ENCODE assay signal across 21 cellular contexts in genomic region chr1:217453816-217454215, GRCh38.
DNase-seq lines count a peak whose midpoint lies in the region; TF ChIP-seq lines count a peak whose summit lies in the region.
"Had no signal": no experiment of that assay in that cellular context is flagged by ENCODE, and none has a peak within 500 bp of the region (broad histone marks: within the 10 kb centered on the region; RNA-seq: fewer than 3 reads in every experiment).

No MANE protein-coding gene starts in this region.

- POLR2A ChIA-PET in SK-N-SH (lab: Yijun Ruan, JAX) = no interaction called here

- peak; percentile 36 for TF ChIP-seq RAD21 in SK-N-SH (IDR thresholded peaks at IDR 0.05; ENCODE audit: low read length)

- H3K9me2 ChIP-seq in SK-N-SH = no peaks in the 10 kb centered on the region

- peak; percentile 49 for DNase-seq in BE2C
- peak; percentile 54 for DNase-seq in SK-N-SH
- DNase-seq in foreskin fibroblast = peak; percentile 1 to 7
- peak; percentile 95 for DNase-seq in islet precursor cell
- no peak for DNase-seq in T-helper 2 cell
- DNase-seq in NK-92 treated with Interleukin-12 subunit alpha and Interleukin-12 subunit beta, amount 100 ng/mL, for 24 hours (lab: John Stamatoyannopoulos, UW) = no peak
- no peak for DNase-seq in head of caudate nucleus
- DNase-seq in COLO829 (ENCODE audit: low spot score) = no peak
- DNase-seq: activated CD4-positive, alpha-beta memory T cell treated with anti-CD3 and anti-CD28 coated beads, Interleukin-2, amount 10 ng/mL, durations not matched to agents 7 days and 5 days; activated effector memory CD4-positive, alpha-beta T cell treated with Interleukin-2 at 50 U/mL for 16 hours; activated naive CD8-positive, alpha-beta T cell treated with anti-CD3 and anti-CD28 coated beads, Interleukin-2, amount 10 ng/mL, durations not matched to agents 7 days and 5 days; naive thymus-derived CD8-positive, alpha-beta T cell; NCI-H2107; NCI-H446 treated with DMSO at 0.1 percent for 48 hours; ovary; Peyer's patch; stimulated activated CD8-positive, alpha-beta memory T cell treated with anti-CD3 and anti-CD28 coated beads, Interleukin-4, amount 100 ng/mL, for 48 hours; upper lobe of left lung had no signal

- peaks cover 4% of the 10 kb centered on the region; the same call in 1 of the 2 replicates for H3K4me1 ChIP-seq in BE2C
- peaks cover 0 to 13% of the 10 kb centered on the region in 2 experiments; a peak in 2 of 4 replicates for H3K4me1 ChIP-seq in SK-N-SH (ENCODE audit: control insufficient read depth in 1 of 2, insufficient read depth in 2 of 2, low read depth in 1 of 2, low read length in 1 of 2)
- H3K4me1 ChIP-seq: A549, Peyer's patch, SJSA1, upper lobe of left lung had no signal

- no peak overlapping the region for H2AFZ ChIP-seq in SK-N-SH (ENCODE audit: low read depth)

- H3F3A ChIP-seq in SK-N-SH (replicated peaks; ENCODE audit: insufficient read depth) = no peaks in the 10 kb centered on the region

- no peaks in the 10 kb centered on the region for H3K9me3 ChIP-seq in BE2C
- no peaks in the 10 kb centered on the region for H3K9me3 ChIP-seq in SK-N-SH
- H3K9me3 ChIP-seq: A549, Caco-2, ovary, Peyer's patch, SJSA1, upper lobe of left lung had no signal

- no peaks in the 10 kb centered on the region for H4K20me1 ChIP-seq in SK-N-SH (ENCODE audit: insufficient read depth)

- H3K4me2 ChIP-seq in SK-N-SH = no peak overlapping the region
- H3K4me2 ChIP-seq: A549 had no signal

- H3K4me3 ChIP-seq in BE2C (ENCODE audit: low read depth, low read length) (no peak overlapping the region), SK-N-SH (ENCODE audit: low read depth in 2 of 2, low read length in 1 of 2) (no peak overlapping the region), foreskin fibroblast (ENCODE audit: low read depth in 1 of 2, low read length in 2 of 2) (no peak overlapping the region)
- H3K4me3 ChIP-seq: A549, ovary, Peyer's patch, SJSA1, upper lobe of left lung had no signal

- peak; percentile 14 to 92; a peak in 2 of 4 replicates for TF ChIP-seq EP300 in SK-N-SH (IDR thresholded peaks at IDR 0.05; ENCODE audit: borderline replicate concordance in 1 of 2, low read depth in 1 of 2, low read length in 1 of 2)

- peak overlapping the region in 1 of 2 experiments; percentile 89; a peak in 2 of 4 replicates for H3K27ac ChIP-seq in SK-N-SH (ENCODE audit: low read depth in 2 of 2, low read length in 1 of 2)
- H3K27ac ChIP-seq: A549, ovary, Peyer's patch, SJSA1, upper lobe of left lung had no signal

- no peak for TF ChIP-seq CTCF in BE2C (IDR thresholded peaks at IDR 0.05; ENCODE audit: low read depth, low read length)
- TF ChIP-seq CTCF in SK-N-SH (IDR thresholded peaks at IDR 0.05) = no peak
- no peak for TF ChIP-seq CTCF in foreskin fibroblast (IDR thresholded peaks at IDR 0.05; ENCODE audit: low read depth, low read length)

- H3K36me3 ChIP-seq in BE2C = no peaks in the 10 kb centered on the region
- H3K36me3 ChIP-seq in SK-N-SH (replicated peaks in 1 of 2; ENCODE audit: control insufficient read depth in 1 of 2, insufficient read depth in 2 of 2, low read length in 1 of 2) = peaks cover 0 to 16% of the 10 kb centered on the region in 2 experiments
- H3K36me3 ChIP-seq: ovary, Peyer's patch, SJSA1 had no signal

- H3K79me2 ChIP-seq in SK-N-SH (ENCODE audit: insufficient read depth) = no peaks in the 10 kb centered on the region

- H3K27me3 ChIP-seq in BE2C (no peaks in the 10 kb centered on the region), SK-N-SH (ENCODE audit: insufficient read depth) (no peaks in the 10 kb centered on the region)
- H3K27me3 ChIP-seq: ovary, Peyer's patch, SJSA1, upper lobe of left lung had no signal

- CTCF ChIA-PET in SK-N-SH (lab: Yijun Ruan, JAX) = interaction anchor here (1.4 kb wide), 1 partner anchor 12 kb away, joined by 3 read pairs; no protein-coding TSS in a partner anchor

- 62% methylated on average over 4 of the region's 4 CpGs for WGBS in SK-N-SH (ENCODE audit: low lambda C conversion rate)

- no peak overlapping the region for H3K9ac ChIP-seq in SK-N-SH

- intact Hi-C loops in head of caudate nucleus (cut with DNase I) = no loop called here

TF ChIP-seq in SK-N-SH, 30 proteins besides CTCF, POLR2A, EP300 and RAD21:
- TF ChIP-seq GATA2 (CRISPR knock-in tag; IDR thresholded peaks at IDR 0.05) = peak; percentile 79
- TF ChIP-seq NFIC (IDR thresholded peaks at IDR 0.05; ENCODE audit: borderline replicate concordance) = peak; percentile 30; the same call in 1 of the 2 replicates
- TF ChIP-seq FOSL2 (IDR thresholded peaks at IDR 0.05; ENCODE audit: borderline replicate concordance, low read depth) = no peak
- TF ChIP-seq ELF1 (IDR thresholded peaks at IDR 0.05) = no peak
- TF ChIP-seq, protein P1, sequence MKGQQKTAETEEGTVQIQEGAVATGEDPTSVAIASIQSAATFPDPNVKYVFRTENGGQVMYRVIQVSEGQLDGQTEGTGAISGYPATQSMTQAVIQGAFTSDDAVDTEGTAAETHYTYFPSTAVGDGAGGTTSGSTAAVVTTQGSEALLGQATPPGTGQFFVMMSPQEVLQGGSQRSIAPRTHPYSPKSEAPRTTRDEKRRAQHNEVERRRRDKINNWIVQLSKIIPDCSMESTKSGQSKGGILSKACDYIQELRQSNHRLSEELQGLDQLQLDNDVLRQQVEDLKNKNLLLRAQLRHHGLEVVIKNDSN (IDR thresholded peaks at IDR 0.05; ENCODE audit: borderline replicate concordance, low read depth) = no peak
- no peak for TF ChIP-seq TEAD4 (IDR thresholded peaks at IDR 0.05; ENCODE audit: borderline replicate concordance, insufficient read depth)
- peak; percentile 83 for TF ChIP-seq CHD2 (IDR thresholded peaks at IDR 0.05; ENCODE audit: low read length, partially characterized antibody)
- TF ChIP-seq TCF12 (IDR thresholded peaks at IDR 0.05) = peak; percentile 81
- TF ChIP-seq FOXJ3 (CRISPR knock-in tag; IDR thresholded peaks at IDR 0.05) = peak; percentile 58; the same call in 1 of the 2 replicates
- peak; percentile 82 for TF ChIP-seq RCOR1 (IDR thresholded peaks at IDR 0.05; ENCODE audit: low read length)
- TF ChIP-seq SIN3A (IDR thresholded peaks at IDR 0.05; ENCODE audit: borderline replicate concordance, low read depth, low read length) = peak; percentile 57; the same call in 1 of the 2 replicates
- peak; percentile 81 for TF ChIP-seq PBX3 (IDR thresholded peaks at IDR 0.05)
- TF ChIP-seq, protein P2, sequence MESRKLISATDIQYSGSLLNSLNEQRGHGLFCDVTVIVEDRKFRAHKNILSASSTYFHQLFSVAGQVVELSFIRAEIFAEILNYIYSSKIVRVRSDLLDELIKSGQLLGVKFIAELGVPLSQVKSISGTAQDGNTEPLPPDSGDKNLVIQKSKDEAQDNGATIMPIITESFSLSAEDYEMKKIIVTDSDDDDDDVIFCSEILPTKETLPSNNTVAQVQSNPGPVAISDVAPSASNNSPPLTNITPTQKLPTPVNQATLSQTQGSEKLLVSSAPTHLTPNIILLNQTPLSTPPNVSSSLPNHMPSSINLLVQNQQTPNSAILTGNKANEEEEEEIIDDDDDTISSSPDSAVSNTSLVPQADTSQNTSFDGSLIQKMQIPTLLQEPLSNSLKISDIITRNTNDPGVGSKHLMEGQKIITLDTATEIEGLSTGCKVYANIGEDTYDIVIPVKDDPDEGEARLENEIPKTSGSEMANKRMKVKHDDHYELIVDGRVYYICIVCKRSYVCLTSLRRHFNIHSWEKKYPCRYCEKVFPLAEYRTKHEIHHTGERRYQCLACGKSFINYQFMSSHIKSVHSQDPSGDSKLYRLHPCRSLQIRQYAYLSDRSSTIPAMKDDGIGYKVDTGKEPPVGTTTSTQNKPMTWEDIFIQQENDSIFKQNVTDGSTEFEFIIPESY (IDR thresholded peaks at IDR 0.05; ENCODE audit: borderline replicate concordance, low read depth) = no peak
- TF ChIP-seq POLR2AphosphoS5 (IDR thresholded peaks at IDR 0.05; ENCODE audit: low read depth, low read length) = 0 out of 2 replicates have a peak, but pooled peaks have one; percentile 18

Comparison
In these comparisons a context has a peak if more than half of its experiments do, and no peak if none do; other contexts are left out.
1. DNase-seq: peak in BE2C (single experiment), SK-N-SH (single experiment), foreskin fibroblast (2 of 2) and islet precursor cell (single experiment); none in T-helper 2 cell (0 of 5), NK-92 treated with Interleukin-12 subunit alpha and Interleukin-12 subunit beta, amount 100 ng/mL, for 24 hours (single experiment), head of caudate nucleus (0 of 42) and COLO829 (single experiment).